Comparison of ENCODE assay signal across 37 cellular contexts in genomic region chr17:33310296-33310695, GRCh38. TPM values are rescaled to one million over a fixed set of nuclear protein-coding genes. Genes with fewer than 3 reads are reported as not detected.
"Had no signal": no experiment of that assay in that cellular context is flagged by ENCODE, and none has a peak within 500 bp of the region (broad histone marks: within the 10 kb centered on the region; RNA-seq: fewer than 3 reads in every experiment).

No MANE protein-coding gene starts in this region.

- H3K4me3 ChIP-seq: adrenal gland, body of pancreas, breast epithelium had no signal

- H3K27ac ChIP-seq: adrenal gland, body of pancreas, brain microvascular endothelial cell, breast epithelium, VCaP had no signal

- H3K36me3 ChIP-seq: adrenal gland, brain microvascular endothelial cell, breast epithelium had no signal

- ATAC-seq: activated CD8-positive, alpha-beta T cell treated with anti-CD3 and anti-CD28 coated beads for 36 hours; activated naive CD4-positive, alpha-beta T cell treated with anti-CD3 and anti-CD28 coated beads, Interleukin-2, amount 50 U/mL, for 72 hours; activated T-cell treated with anti-CD3 and anti-CD28 coated beads, Interleukin-2, amount 50 U/mL, for 4 hours; activated T-cell treated with anti-CD3 and anti-CD28 coated beads, Interleukin-2, amount 50 U/mL, for 72 hours; activated T-helper 17 cell treated with anti-CD3 and anti-CD28 coated beads, Interleukin-2, amount 50 U/mL, for 72 hours; body of pancreas had no signal

- H3K27me3 ChIP-seq: body of pancreas, brain microvascular endothelial cell had no signal

- FAIRE-seq: astrocyte, TTC549 had no signal

- H3K4me1 ChIP-seq: adrenal gland, body of pancreas, breast epithelium had no signal

- DNase-seq: activated B cell treated with CpG ODN at 0.5 μM for 24 hours; activated CD4-positive, alpha-beta memory T cell treated with anti-CD3 and anti-CD28 coated beads for 36 hours; activated CD4-positive, alpha-beta T cell treated with anti-CD3 and anti-CD28 coated beads for 4 hours; activated CD4-positive, alpha-beta T cell treated with anti-CD3 and anti-CD28 coated beads, Interleukin-2, amount 10 ng/mL, durations not matched to agents 24 days and 14 days; activated CD4-positive, alpha-beta T cell treated with anti-CD3 and anti-CD28 coated beads, Interleukin-2, amount 50 U/mL, for 1 hour; activated CD4-positive, alpha-beta T cell treated with anti-CD3 and anti-CD28 coated beads, Interleukin-2, amount 50 U/mL, for 4 hours; activated CD4-positive, CD25-positive, alpha-beta regulatory T cell treated with anti-CD3 and anti-CD28 coated beads, Interleukin-2, amount 50 U/mL, for 72 hours; activated CD8-positive, alpha-beta memory T cell treated with anti-CD3 and anti-CD28 coated beads, Interleukin-2, amount 50 U/mL, for 4 hours; activated CD8-positive, alpha-beta T cell treated with anti-CD3 and anti-CD28 coated beads for 36 hours; activated effector memory CD4-positive, alpha-beta T cell treated with anti-CD3 and anti-CD28 coated beads, Interleukin-2, amount 50 U/mL, for 16 hours; activated gamma-delta T cell treated with Interleukin-2 at 50 U/mL for 16 hours; activated naive CD4-positive, alpha-beta T cell; activated naive CD4-positive, alpha-beta T cell treated with anti-CD3 and anti-CD28 coated beads for 36 hours; activated naive CD4-positive, alpha-beta T cell treated with anti-CD3 and anti-CD28 coated beads, Interleukin-2, amount 50 U/mL, for 16 hours; activated naive CD8-positive, alpha-beta T cell treated with anti-CD3 and anti-CD28 coated beads for 36 hours; activated T-cell treated with anti-CD3 and anti-CD28 coated beads for 4 hours; activated T-cell treated with anti-CD3 and anti-CD28 coated beads, Interleukin-2, amount 50 U/mL, for 1 hour; activated T-cell treated with anti-CD3 and anti-CD28 coated beads, Interleukin-2, amount 50 U/mL, for 4 hours; activated T-cell treated with anti-CD3 and anti-CD28 coated beads, Interleukin-2, amount 50 U/mL, for 72 hours; adrenal gland; amniotic stem cell; aorta; body of pancreas; brain microvascular endothelial cell; central memory CD4-positive, alpha-beta T cell; T-helper 1 cell; T-helper 2 cell; T-helper 9 cell had no signal

- H3K9me3 ChIP-seq: adrenal gland, body of pancreas, breast epithelium had no signal

RNA-seq across cellular contexts. Expression of gene ASIC2, which starts 17.2 kb away (rescaled TPM):
- total RNA-seq: activated B cell treated with CpG ODN at 0.5 μM for 24 hours; activated CD4-positive, alpha-beta memory T cell treated with anti-CD3 and anti-CD28 coated beads for 36 hours; activated CD4-positive, alpha-beta T cell treated with anti-CD3 and anti-CD28 coated beads, Interleukin-2, amount 10 ng/mL, durations not matched to agents 24 days and 14 days; activated CD8-positive, alpha-beta memory T cell treated with anti-CD3 and anti-CD28 coated beads for 36 hours; activated CD8-positive, alpha-beta T cell treated with anti-CD3 and anti-CD28 coated beads for 36 hours; activated naive CD4-positive, alpha-beta T cell treated with anti-CD3 and anti-CD28 coated beads for 36 hours; activated naive CD4-positive, alpha-beta T cell treated with anti-CD3 and anti-CD28 coated beads, Interleukin-2, amount 50 U/mL, for 72 hours; activated naive CD8-positive, alpha-beta T cell treated with anti-CD3 and anti-CD28 coated beads for 36 hours; activated T-cell treated with anti-CD3 and anti-CD28 coated beads, Interleukin-2, amount 50 U/mL, for 4 hours; activated T-cell treated with anti-CD3 and anti-CD28 coated beads, Interleukin-2, amount 50 U/mL, for 72 hours; activated T-helper 1 cell treated with anti-CD3 and anti-CD28 coated beads, Interleukin-12 subunit alpha, Interleukin-12 subunit beta, Interleukin-2, Interleukin-4 antibody, amounts not matched to agents 30 ng/mL and 10 ng/mL and 1 ng/mL, durations not matched to agents 14 hours and 24 hours and 36 hours; activated T-helper 17 cell treated with anti-CD3 and anti-CD28 coated beads, Interleukin-2, amount 50 U/mL, for 72 hours; body of pancreas; cardiac septum had no signal
- polyA plus RNA-seq: aorta had no signal
